Comparison of ENCODE assay signal across 18 cellular contexts in genomic region chr15:50777045-50777444, GRCh38. TPM values are rescaled to one million over a fixed set of nuclear protein-coding genes. Genes with fewer than 3 reads are reported as not detected.
DNase-seq lines count a peak whose midpoint lies in the region; ATAC-seq and TF ChIP-seq lines count a peak whose summit lies in the region.
"Had no signal": no experiment of that assay in that cellular context is flagged by ENCODE, and none has a peak within 500 bp of the region (broad histone marks: within the 10 kb centered on the region; RNA-seq: fewer than 3 reads in every experiment).

No MANE protein-coding gene starts in this region.

- intact Hi-C loops in CD14-positive monocyte (cut with micrococcal nuclease): no loop called here

- H3K36me3 ChIP-seq in KMS-11 (ENCODE audit: insufficient read depth): no peaks in the 10 kb centered on the region
- H3K36me3 ChIP-seq: BE2C, SJCRH30 had no signal

- H3K4me2 ChIP-seq in KMS-11: no peak overlapping the region

- H3K4me3 ChIP-seq in KMS-11 (IDR thresholded peaks at IDR 0.05; ENCODE audit: insufficient read depth, low read depth, low read length): no peak overlapping the region
- no peak overlapping the region for H3K4me3 ChIP-seq in cardiac fibroblast (replicated peaks in 1 of 2; ENCODE audit: low read depth in 2 of 2, low read length in 2 of 2)
- H3K4me3 ChIP-seq: GM12878, SJCRH30 had no signal

- no peak for DNase-seq in CD14-positive monocyte (ENCODE audit: low spot score)
- DNase-seq in cardiac fibroblast (ENCODE audit: low read depth in 2 of 2): no peak
- no peak for DNase-seq in mesothelial cell of epicardium (ENCODE audit: low spot score in 2 of 2, unreplicated experiment in 2 of 2)
- no peak for DNase-seq in NCI-H1105 treated with DMSO at 0.1 percent for 48 hours (lab: John Stamatoyannopoulos, UW)
- DNase-seq in islet precursor cell: no peak
- DNase-seq: BE2C; CD8-positive, alpha-beta T cell; NCI-H1417; NCI-H1930; NCI-H2171; NCI-H446 treated with DMSO at 0.1 percent for 48 hours; NCI-H774; SJCRH30 had no signal

- peaks cover 0 to 2% (median 0%) of the 10 kb centered on the region in 7 donors for H3K9me3 Mint-ChIP-seq in CD14-positive monocyte
- no peaks in the 10 kb centered on the region for H3K9me3 Mint-ChIP-seq in mesothelial cell of epicardium
- H3K9me3 Mint-ChIP-seq in stimulated activated memory B cell treated with anti-CD40 and anti-IgM and Interleukin-4, amounts not matched to agents 10 μg/mL and 1 μg/mL and 100 μg/mL, for 72 hours: no peaks in the 10 kb centered on the region
- H3K9me3 Mint-ChIP-seq: CD8-positive, alpha-beta T cell had no signal

- peaks cover 0 to 3% (median 0%) of the 10 kb centered on the region in 3 donors for H3K27me3 Mint-ChIP-seq in CD14-positive monocyte (ENCODE audit: low read depth in 3 of 3)
- no peaks in the 10 kb centered on the region for H3K27me3 Mint-ChIP-seq in mesothelial cell of epicardium (ENCODE audit: low read depth)
- no peaks in the 10 kb centered on the region for H3K27me3 Mint-ChIP-seq in stimulated activated memory B cell treated with anti-CD40 and anti-IgM and Interleukin-4, amounts not matched to agents 10 μg/mL and 1 μg/mL and 100 μg/mL, for 72 hours

- no peaks in the 10 kb centered on the region for H3K4me1 Mint-ChIP-seq in CD14-positive monocyte
- H3K4me1 Mint-ChIP-seq in mesothelial cell of epicardium: no peaks in the 10 kb centered on the region
- H3K4me1 Mint-ChIP-seq in stimulated activated memory B cell treated with anti-CD40 and anti-IgM and Interleukin-4, amounts not matched to agents 10 μg/mL and 1 μg/mL and 100 μg/mL, for 72 hours: no peaks in the 10 kb centered on the region

- H4K20me1 ChIP-seq in KMS-11 (ENCODE audit: insufficient read depth): no peaks in the 10 kb centered on the region

- no peak for ATAC-seq in stimulated activated memory B cell treated with anti-CD40 and anti-IgM and Interleukin-4, amounts not matched to agents 10 μg/mL and 1 μg/mL and 100 μg/mL, for 72 hours
- no peak for ATAC-seq in GM19452 (IDR thresholded peaks at IDR 0.05; ENCODE audit: unreplicated experiment)
- ATAC-seq: CD8-positive, alpha-beta T cell; GM12878 had no signal

- no peaks in the 10 kb centered on the region for H3K27me3 ChIP-seq in KMS-11 (ENCODE audit: insufficient read depth, low read depth)
- H3K27me3 ChIP-seq: BE2C, SJCRH30 had no signal

- no peak overlapping the region for H3K27ac Mint-ChIP-seq in CD14-positive monocyte
- H3K27ac Mint-ChIP-seq in mesothelial cell of epicardium: no peak overlapping the region
- no peak overlapping the region for H3K27ac Mint-ChIP-seq in stimulated activated memory B cell treated with anti-CD40 and anti-IgM and Interleukin-4, amounts not matched to agents 10 μg/mL and 1 μg/mL and 100 μg/mL, for 72 hours
- H3K27ac Mint-ChIP-seq: CD8-positive, alpha-beta T cell had no signal

- H2AFZ ChIP-seq in KMS-11 (ENCODE audit: low read depth): no peak overlapping the region

- H3K4me3 Mint-ChIP-seq in CD14-positive monocyte (no peak overlapping the region), mesothelial cell of epicardium (no peak overlapping the region)
- no peak overlapping the region for H3K4me3 Mint-ChIP-seq in stimulated activated memory B cell treated with anti-CD40 and anti-IgM and Interleukin-4, amounts not matched to agents 10 μg/mL and 1 μg/mL and 100 μg/mL, for 72 hours
- H3K4me3 Mint-ChIP-seq: CD8-positive, alpha-beta T cell had no signal

- no peaks in the 10 kb centered on the region for H3K36me3 Mint-ChIP-seq in CD14-positive monocyte
- no peaks in the 10 kb centered on the region for H3K36me3 Mint-ChIP-seq in mesothelial cell of epicardium
- H3K36me3 Mint-ChIP-seq in stimulated activated memory B cell treated with anti-CD40 and anti-IgM and Interleukin-4, amounts not matched to agents 10 μg/mL and 1 μg/mL and 100 μg/mL, for 72 hours: no peaks in the 10 kb centered on the region
- H3K36me3 Mint-ChIP-seq: CD8-positive, alpha-beta T cell had no signal

- TF ChIP-seq CTCF in CD14-positive monocyte (IDR thresholded peaks at IDR 0.05) (peak; percentile 19), KMS-11 (conservative IDR thresholded peaks at IDR 0.05; ENCODE audit: low read depth, low read length) (0 out of 2 replicates have a peak, but pooled peaks have one; percentile 19), cardiac fibroblast (IDR thresholded peaks at IDR 0.05; ENCODE audit: low read depth, low read length) (peak; percentile 5), mesothelial cell of epicardium (IDR thresholded peaks at IDR 0.05; ENCODE audit: unreplicated experiment) (peak; percentile 26)

- H3K27ac ChIP-seq in KMS-11: no peak overlapping the region
- H3K27ac ChIP-seq: RWPE1, SJCRH30 had no signal

- peaks cover 10% of the 10 kb centered on the region for H3K4me1 ChIP-seq in KMS-11 (ENCODE audit: low read depth, poor library complexity, severe bottlenecking)
- H3K4me1 ChIP-seq: BE2C, SJCRH30 had no signal

- H3K9ac ChIP-seq in KMS-11: no peak overlapping the region

- no peaks in the 10 kb centered on the region for H3K79me2 ChIP-seq in KMS-11 (ENCODE audit: insufficient read depth, low read depth)

RNA-seq across cellular contexts. Expression of gene SPPL2A, which starts 11.5 kb away (rescaled TPM):
- polyA plus RNA-seq in CD14-positive monocyte: 100 to 1,000 TPM; 190 to 204 TPM
- total RNA-seq in mesothelial cell of epicardium: 53.7 to 58.9 TPM (median 56.4 TPM) in 3 replicates
